In genomic region chr17:19986941-19987714, GRCh38 we compare ENCODE assay signal across 2 cellular contexts.
TF ChIP-seq lines count a peak whose summit lies in the region.

No MANE protein-coding gene starts in this region.

TF ChIP-seq in SK-N-SH treated with all-trans-retinoic acid at 6 μM for 48 hours, 23 proteins besides CTCF, POLR2A, EP300 and RAD21 (continued from another document):
- TF ChIP-seq TSHZ2 (CRISPR knock-in tag; IDR thresholded peaks at IDR 0.05) (no peak), ZC3H10 (CRISPR knock-in tag; IDR thresholded peaks at IDR 0.05) (no peak), ISL1 (CRISPR knock-in tag; IDR thresholded peaks at IDR 0.05) (no peak), SNAI2 (CRISPR knock-in tag; IDR thresholded peaks at IDR 0.05) (no peak), POU6F1 (CRISPR knock-in tag; IDR thresholded peaks at IDR 0.05; ENCODE audit: borderline replicate concordance, low read depth) (no peak)

TF ChIP-seq in SK-N-SH, 30 proteins besides CTCF, POLR2A, EP300 and RAD21 (continued from another document):
- no peak for TF ChIP-seq USF2 (IDR thresholded peaks at IDR 0.05; ENCODE audit: borderline replicate concordance, low read depth, low read length)
